Comparison of ENCODE assay signal across 8 cellular contexts in genomic region chr4:49153011-49153410, GRCh38.
A peak's percentile ranks its signal among the peaks of the same experiment; 100 is the strongest.
DNase-seq lines count a peak whose midpoint lies in the region; ATAC-seq and TF ChIP-seq lines count a peak whose summit lies in the region.
"Not testable (repeated sequence)": the region's sequence is repeated elsewhere in the genome, so short reads cannot be mapped to it uniquely, and the experiment has no call there.

No MANE protein-coding gene starts in this region.

- H3K4me3 ChIP-seq in upper lobe of right lung: not testable (repeated sequence)

- intact Hi-C loops in Right ventricle myocardium inferior (cut with DNase I); upper lobe of right lung (cut with DNase I): not testable (repeated sequence)

- not testable (repeated sequence) for H3K36me3 ChIP-seq in upper lobe of right lung

- H3K27me3 ChIP-seq in upper lobe of right lung: not testable (repeated sequence)

- TF ChIP-seq CTCF in upper lobe of right lung (IDR thresholded peaks at IDR 0.05): not testable (repeated sequence)

- H3K9me3 ChIP-seq in upper lobe of right lung: peaks cover 34% of the 10 kb centered on the region

- H3K27me3 Mint-ChIP-seq in memory B cell: not testable (repeated sequence)

- not testable (repeated sequence) for H3K27ac Mint-ChIP-seq in memory B cell

- peaks cover 16% of the 10 kb centered on the region for H3K4me1 Mint-ChIP-seq in memory B cell

- peaks cover 45% of the 10 kb centered on the region for H3K36me3 Mint-ChIP-seq in memory B cell

- H3K27ac ChIP-seq in upper lobe of right lung: not testable (repeated sequence)

- not testable (repeated sequence) for H3K4me1 ChIP-seq in upper lobe of right lung

- not testable (repeated sequence) for H3K4me3 Mint-ChIP-seq in memory B cell

- peak; percentile 20 for ATAC-seq in GM18520 (IDR thresholded peaks at IDR 0.05; ENCODE audit: unreplicated experiment)
- peak; percentile 28 for ATAC-seq in GM21447 (IDR thresholded peaks at IDR 0.05; ENCODE audit: unreplicated experiment)
- peak; percentile 33 for ATAC-seq in HG02840 (IDR thresholded peaks at IDR 0.05; ENCODE audit: low FRiP score, unreplicated experiment)
- peak; percentile 27 for ATAC-seq in HG03159 (IDR thresholded peaks at IDR 0.05; ENCODE audit: unreplicated experiment)
- peak; percentile 36 for ATAC-seq in Right ventricle myocardium inferior
- ATAC-seq in memory B cell (ENCODE audit: low read depth): peak; percentile 20
- ATAC-seq in upper lobe of right lung: peak; percentile 36

- H3K9me3 Mint-ChIP-seq in memory B cell: peaks cover 57% of the 10 kb centered on the region

- DNase-seq in SK-N-DZ (ENCODE audit: low spot score): peak; percentile 0
- not testable (repeated sequence) for DNase-seq in Right ventricle myocardium inferior (ENCODE audit: missing footprints); memory B cell (ENCODE audit: low spot score in 2 of 2); upper lobe of right lung
